ENCODE assay signal across 28 cellular contexts in the genomic region with DNA sequence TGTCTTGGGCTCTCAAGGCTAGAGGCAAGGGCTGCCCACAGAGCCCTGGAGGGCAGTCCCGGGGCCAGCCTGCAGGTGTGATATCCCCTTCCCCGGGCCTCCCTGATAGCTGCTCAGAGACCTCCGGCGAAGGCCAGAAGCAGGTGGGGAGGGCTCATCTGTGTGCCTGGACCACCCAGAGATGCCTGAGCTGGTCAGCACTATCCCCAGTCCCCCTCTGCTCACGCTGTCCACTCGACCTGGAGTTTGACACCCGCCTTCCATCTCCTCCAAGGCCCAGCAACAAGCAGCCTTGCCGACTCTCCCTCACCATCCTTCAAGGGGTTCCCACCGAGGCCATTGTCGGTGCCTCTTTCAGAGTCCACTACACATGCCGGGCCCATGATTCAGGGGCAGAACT.
"Had no signal": no experiment of that assay in that cellular context is flagged by ENCODE, and none has a peak within 500 bp of the region (broad histone marks: within the 10 kb centered on the region; RNA-seq: fewer than 3 reads in every experiment).

No MANE protein-coding gene starts in this region.

- H3K4me3 ChIP-seq: cardiac muscle cell, SJCRH30 had no signal

- H3K27me3 Mint-ChIP-seq: activated CD8-positive, alpha-beta T cell treated with anti-CD3 and anti-CD28 coated beads for 36 hours had no signal

- H3K36me3 ChIP-seq: brain microvascular endothelial cell, cardiac muscle cell, SJCRH30 had no signal

- H3K27ac Mint-ChIP-seq: activated CD8-positive, alpha-beta T cell treated with anti-CD3 and anti-CD28 coated beads for 36 hours; activated T-cell treated with anti-CD3 and anti-CD28 coated beads, Interleukin-2, amount 50 U/mL, for 72 hours; activated T-helper 2 cell treated with anti-CD3 and anti-CD28 coated beads, Interferon-gamma antibody, Interleukin-2, Interleukin-4, amounts not matched to agents 10 μg/mL and 5 μg/mL and 100 μg/mL, durations not matched to agents 14 hours and 24 hours and 36 hours had no signal

- H3K27ac ChIP-seq: brain microvascular endothelial cell, cardiac muscle cell, SJCRH30 had no signal

- ATAC-seq: activated CD4-positive, CD25-positive, alpha-beta regulatory T cell treated with anti-CD3 and anti-CD28 coated beads, Interleukin-2, amount 50 U/mL, for 24 hours; activated CD8-positive, alpha-beta T cell treated with anti-CD3 and anti-CD28 coated beads for 36 hours; activated T-cell treated with anti-CD3 and anti-CD28 coated beads, Interleukin-2, amount 50 U/mL, for 72 hours; Panc1; Right ventricle myocardium inferior; SK-N-SH treated with all-trans-retinoic acid at 6 μM for 48 hours had no signal

- H3K4me3 Mint-ChIP-seq: activated CD8-positive, alpha-beta T cell treated with anti-CD3 and anti-CD28 coated beads for 36 hours; activated T-cell treated with anti-CD3 and anti-CD28 coated beads, Interleukin-2, amount 50 U/mL, for 72 hours had no signal

- H3K27me3 ChIP-seq: brain microvascular endothelial cell, cardiac muscle cell had no signal

- DNase-seq: activated CD4-positive, alpha-beta T cell treated with anti-CD3 and anti-CD28 coated beads for 4 hours; activated CD8-positive, alpha-beta memory T cell treated with anti-CD3 and anti-CD28 coated beads, Interleukin-2, amount 50 U/mL, for 4 hours; activated CD8-positive, alpha-beta T cell treated with anti-CD3 and anti-CD28 coated beads for 36 hours; activated gamma-delta T cell treated with Interleukin-2 at 50 U/mL for 16 hours; activated naive CD4-positive, alpha-beta T cell treated with anti-CD3 and anti-CD28 coated beads, Interleukin-2, amount 50 U/mL, for 16 hours; activated T-cell treated with anti-CD3 and anti-CD28 coated beads, Interleukin-2, amount 50 U/mL, for 72 hours; amygdala; brain microvascular endothelial cell; IMR-90; KG1; NCI-H1048; NCI-H146; NCI-H187 treated with DMSO at 0.1 percent for 48 hours; NCI-H2081 treated with DMSO at 0.1 percent for 48 hours; NCI-H2227 treated with DMSO at 0.1 percent for 48 hours; NCI-H446 treated with DMSO at 0.1 percent for 48 hours; NCI-H526; NCI-H774; OCI-M1; RPMI8226; SJCRH30; SW 1271 had no signal

- H3K4me1 ChIP-seq: SJCRH30 had no signal

- H3K9me3 ChIP-seq: SJCRH30 had no signal
